In genomic region chr10:52479567-52479966, GRCh38 we compare ENCODE assay signal across 20 cellular contexts.
DNase-seq lines count a peak whose midpoint lies in the region; ATAC-seq and TF ChIP-seq lines count a peak whose summit lies in the region.
"Had no signal": no experiment of that assay in that cellular context is flagged by ENCODE, and none has a peak within 500 bp of the region (broad histone marks: within the 10 kb centered on the region; RNA-seq: fewer than 3 reads in every experiment).

No MANE protein-coding gene starts in this region.

- H3K4me1 ChIP-seq in mammary epithelial cell (ENCODE audit: insufficient read depth, low read length), result no peaks in the 10 kb centered on the region

- H3K27me3 ChIP-seq in mammary epithelial cell (ENCODE audit: insufficient read depth, low read length), result no peaks in the 10 kb centered on the region

- no peak for TF ChIP-seq CTCF in mammary epithelial cell (conservative IDR thresholded peaks at IDR 0.05 in 1 of 2, IDR thresholded peaks at IDR 0.05 in 1 of 2; ENCODE audit: extremely low read depth in 1 of 2, insufficient read depth in 1 of 2, low read depth in 1 of 2, low read length in 2 of 2)
- no peak for TF ChIP-seq CTCF in omental fat pad (IDR thresholded peaks at IDR 0.05)

- peak overlapping the region; percentile 32 for H2AFZ ChIP-seq in mammary epithelial cell (ENCODE audit: low read depth, low read length)

- no peaks in the 10 kb centered on the region for H4K20me1 ChIP-seq in mammary epithelial cell (ENCODE audit: insufficient read depth, low read length)

- in situ Hi-C loops in mammary epithelial cell (cut with MboI; ENCODE audit: low sequenced_read_pairs in 2 of 2), result no loop called here

- CTCF ChIA-PET in mammary epithelial cell (lab: Charles Lee; ENCODE audit: low non-redundant PET), result no interaction called here

- no peak overlapping the region for H3K9ac ChIP-seq in mammary epithelial cell (ENCODE audit: insufficient read depth, low read length)

- H3K9me3 ChIP-seq in mammary epithelial cell (replicated peaks; ENCODE audit: insufficient read depth, low read length), result no peaks in the 10 kb centered on the region

- no TSS peak for BruUV-seq in mammary epithelial cell (replicated peaks; lab: Mats Ljungman, UMichigan)

- no peak overlapping the region for H3K4me2 ChIP-seq in mammary epithelial cell (ENCODE audit: insufficient read depth, low read depth, low read length)

- no peak for ATAC-seq in omental fat pad (ENCODE audit: low FRiP score)
- ATAC-seq in GM18868 (IDR thresholded peaks at IDR 0.05; ENCODE audit: unreplicated experiment), result no peak

- intact Hi-C loops in mammary epithelial cell (cut with micrococcal nuclease), result no loop called here

- dilution Hi-C loops in mammary epithelial cell (cut with HindIII; ENCODE audit: low sequenced_read_pairs), result loop anchor here (10.0 kb wide), 1 partner anchor 165 kb away; the partner anchor contains the start of gene DKK1

- DNase-seq in NCI-H226 (peak; percentile 69), mammary epithelial cell (peak; percentile 26), iris pigment epithelial cell (ENCODE audit: low read depth) (peak; percentile 12), medulla oblongata (ENCODE audit: extremely low spot score) (no peak), omental fat pad (ENCODE audit: low spot score) (no peak)
- no peak for DNase-seq in stimulated activated CD4-positive, alpha-beta T cell treated with anti-CD3 and anti-CD28 coated beads, Interleukin-12 subunit alpha, Interleukin-12 subunit beta, amount 100 ng/mL, for 4 hours
- DNase-seq: C1 segment of cervical spinal cord; CD4-positive, alpha-beta memory T cell; COR-L47; GOT3; HCEC 1CT; IMR-90; KG1; MM.1S; NCI-H1694; NCI-H2029 treated with DMSO at 0.1 percent for 48 hours; NCI-H69; SIG-M5 had no signal

- H3K4me3 ChIP-seq in mammary epithelial cell (replicated peaks in 1 of 3; ENCODE audit: insufficient read depth in 1 of 3, low read depth in 2 of 3, low read length in 3 of 3), result no peak overlapping the region
- H3K4me3 ChIP-seq: SK-N-MC had no signal

- H3K36me3 ChIP-seq in mammary epithelial cell (ENCODE audit: insufficient read depth, low read length), result no peaks in the 10 kb centered on the region

- H3K27ac ChIP-seq in mammary epithelial cell (ENCODE audit: insufficient read depth, low read depth, low read length), result no peak overlapping the region
- H3K27ac ChIP-seq: SK-N-MC had no signal

- WGBS in mammary epithelial cell (ENCODE audit: low coverage, missing lambda C conversion rate), result 83% methylated on average over 3 of the region's 3 CpGs

- no peaks in the 10 kb centered on the region for H3K79me2 ChIP-seq in mammary epithelial cell (ENCODE audit: insufficient read depth, low read length)

Comparison
In these comparisons a context has a peak if more than half of its experiments do, and no peak if none do; other contexts are left out.
1. DNase-seq: peak in NCI-H226 (single experiment), mammary epithelial cell (single experiment) and iris pigment epithelial cell (single experiment); none in medulla oblongata (single experiment), stimulated activated CD4-positive, alpha-beta T cell treated with anti-CD3 and anti-CD28 coated beads, Interleukin-12 subunit alpha, Interleukin-12 subunit beta, amount 100 ng/mL, for 4 hours (single experiment) and omental fat pad (single experiment).